1 cellular context compared by ENCODE assay signal in the genomic region with DNA sequence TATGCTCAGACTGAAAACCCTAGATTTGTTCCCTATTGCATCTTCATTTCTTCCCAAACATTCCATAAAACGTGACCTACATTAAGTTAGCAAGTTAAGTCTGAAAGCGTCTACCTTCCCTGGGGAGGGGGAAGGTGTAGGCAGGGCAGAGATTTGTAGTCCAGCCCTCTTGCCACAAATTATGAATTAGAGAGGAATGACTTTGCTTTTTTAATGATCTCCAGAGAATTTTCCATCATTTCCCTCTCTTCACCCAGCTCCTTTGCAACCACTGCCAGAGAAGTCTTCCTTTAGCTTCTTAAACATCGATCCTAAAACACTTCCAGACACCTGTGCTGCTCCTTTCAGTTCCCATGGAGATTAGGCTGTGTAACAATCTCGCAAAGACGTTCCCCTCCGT.
TF ChIP-seq lines count a peak whose summit lies in the region.

No MANE protein-coding gene starts in this region.

TF ChIP-seq in liver, 16 proteins besides CTCF, POLR2A, EP300 and RAD21 (continued from another document):
- TF ChIP-seq, protein P1, sequence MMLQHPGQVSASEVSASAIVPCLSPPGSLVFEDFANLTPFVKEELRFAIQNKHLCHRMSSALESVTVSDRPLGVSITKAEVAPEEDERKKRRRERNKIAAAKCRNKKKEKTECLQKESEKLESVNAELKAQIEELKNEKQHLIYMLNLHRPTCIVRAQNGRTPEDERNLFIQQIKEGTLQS (IDR thresholded peaks at IDR 0.05): no peak
- TF ChIP-seq HNF4A (conservative IDR thresholded peaks at IDR 0.05): no peak
- TF ChIP-seq FOXA2 (IDR thresholded peaks at IDR 0.05): no peak
- TF ChIP-seq SP1 (IDR thresholded peaks at IDR 0.05): no peak
- no peak for TF ChIP-seq FOXA1 (IDR thresholded peaks at IDR 0.05)
- no peak for TF ChIP-seq GABPA (IDR thresholded peaks at IDR 0.05 in 1 of 2, conservative IDR thresholded peaks at IDR 0.05 in 1 of 2)
TF ChIP-seq in liver: peak in this region for 0.
